ENCODE assay signal across 1 cellular context in the genomic region with DNA sequence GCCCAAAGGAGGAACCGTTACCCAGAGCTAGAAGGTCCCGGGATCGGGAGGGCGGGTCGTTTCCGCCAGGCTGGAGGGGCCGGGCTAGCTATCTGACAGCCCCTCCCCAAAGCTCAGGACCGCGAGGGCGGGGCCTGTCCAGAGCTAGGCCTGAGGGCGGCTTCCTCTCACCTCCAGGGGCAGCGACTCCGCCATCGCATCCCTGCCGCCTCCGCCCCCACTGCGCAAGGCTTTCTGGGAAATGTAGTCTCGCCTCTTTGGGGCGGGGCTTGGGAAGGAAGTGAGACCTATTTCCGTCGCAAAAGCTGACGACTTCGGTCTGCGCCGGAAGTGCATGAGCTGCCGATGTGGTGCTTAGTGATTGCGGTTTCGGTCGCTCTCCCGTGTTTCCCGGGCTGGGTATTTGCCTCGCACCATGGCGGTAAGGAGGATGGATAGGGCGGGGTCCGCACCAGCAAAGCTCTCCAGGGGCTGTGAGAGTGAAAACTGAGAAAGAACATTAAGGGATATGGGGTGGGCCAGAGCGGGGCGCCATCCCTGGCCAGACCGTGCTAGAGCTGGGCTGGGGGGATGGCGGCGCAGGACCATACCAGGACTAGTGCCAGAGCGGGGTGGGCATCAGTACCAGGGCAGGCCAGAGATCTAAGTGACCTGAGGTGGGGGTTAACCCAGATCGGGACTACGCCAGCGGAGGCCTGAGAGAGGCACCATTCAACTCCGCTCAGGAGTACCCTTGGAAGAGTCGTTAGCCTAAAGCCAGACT.
TF ChIP-seq lines count a peak whose summit lies in the region.

A gene (plus strand): TSS at position 327 of the 763 bp plus-strand sequence. CDS start 89 bp downstream, at position 416.

TF ChIP-seq in HepG2, 621 proteins besides CTCF, POLR2A, EP300 and RAD21 (continued from another document and continues in another):
- TF ChIP-seq CCAR2 (optimal IDR thresholded peaks at IDR 0.05; ENCODE audit: low read depth, low read length), result peak; percentile 39
- peak; percentile 100 for TF ChIP-seq CREM (IDR thresholded peaks at IDR 0.05)
- peak; percentile 99 for TF ChIP-seq CREM (CRISPR knock-in tag; IDR thresholded peaks at IDR 0.05)
- TF ChIP-seq, protein P1, sequence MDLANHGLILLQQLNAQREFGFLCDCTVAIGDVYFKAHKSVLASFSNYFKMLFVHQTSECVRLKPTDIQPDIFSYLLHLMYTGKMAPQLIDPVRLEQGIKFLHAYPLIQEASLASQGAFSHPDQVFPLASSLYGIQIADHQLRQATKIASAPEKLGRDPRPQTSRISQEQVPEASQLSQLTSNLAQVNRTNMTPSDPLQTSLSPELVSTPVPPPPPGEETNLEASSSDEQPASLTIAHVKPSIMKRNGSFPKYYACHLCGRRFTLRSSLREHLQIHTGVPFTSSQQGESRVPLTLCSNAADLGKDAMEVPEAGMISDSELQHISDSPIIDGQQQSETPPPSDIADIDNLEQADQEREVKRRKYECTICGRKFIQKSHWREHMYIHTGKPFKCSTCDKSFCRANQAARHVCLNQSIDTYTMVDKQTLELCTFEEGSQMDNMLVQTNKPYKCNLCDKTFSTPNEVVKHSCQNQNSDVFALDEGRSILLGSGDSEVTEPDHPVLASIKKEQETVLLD (CRISPR knock-in tag; IDR thresholded peaks at IDR 0.05; ENCODE audit: low read depth), result peak; percentile 63; the same call in 1 of the 2 replicates
- peak; percentile 78; the same call in 1 of the 2 replicates for TF ChIP-seq ZSCAN29 (CRISPR knock-in tag; conservative IDR thresholded peaks at IDR 0.05)
- TF ChIP-seq ZNF343 (CRISPR knock-in tag; IDR thresholded peaks at IDR 0.05), result no peak; the same call in 1 of the 2 replicates
- peak; percentile 99 for TF ChIP-seq SALL2 (CRISPR knock-in tag; IDR thresholded peaks at IDR 0.05)
- TF ChIP-seq ZFP36L2 (CRISPR knock-in tag; IDR thresholded peaks at IDR 0.05), result 0 out of 2 replicates have a peak, but pooled peaks have one; percentile 14
- TF ChIP-seq, protein P2, sequence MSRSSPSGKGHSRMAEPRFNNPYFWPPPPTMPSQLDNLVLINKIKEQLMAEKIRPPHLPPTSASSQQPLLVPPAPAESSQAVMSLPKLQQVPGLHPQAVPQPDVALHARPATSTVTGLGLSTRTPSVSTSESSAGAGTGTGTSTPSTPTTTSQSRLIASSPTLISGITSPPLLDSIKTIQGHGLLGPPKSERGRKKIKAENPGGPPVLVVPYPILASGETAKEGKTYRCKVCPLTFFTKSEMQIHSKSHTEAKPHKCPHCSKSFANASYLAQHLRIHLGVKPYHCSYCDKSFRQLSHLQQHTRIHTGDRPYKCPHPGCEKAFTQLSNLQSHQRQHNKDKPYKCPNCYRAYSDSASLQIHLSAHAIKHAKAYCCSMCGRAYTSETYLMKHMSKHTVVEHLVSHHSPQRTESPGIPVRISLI (CRISPR knock-in tag; IDR thresholded peaks at IDR 0.05; ENCODE audit: borderline replicate concordance), result peak; percentile 31; the same call in 1 of the 2 replicates
- TF ChIP-seq AKAP8 (CRISPR knock-in tag; IDR thresholded peaks at IDR 0.05), result peak; percentile 64; the same call in 1 of the 2 replicates
- peak; percentile 100 for TF ChIP-seq ELF1 (CRISPR knock-in tag; IDR thresholded peaks at IDR 0.05)
- TF ChIP-seq ERF (CRISPR knock-in tag; IDR thresholded peaks at IDR 0.05), result peak; percentile 99
- TF ChIP-seq SIN3A (IDR thresholded peaks at IDR 0.05; ENCODE audit: borderline replicate concordance, low read depth, low read length), result peak; percentile 97
- TF ChIP-seq SP140L (CRISPR knock-in tag; IDR thresholded peaks at IDR 0.05; ENCODE audit: borderline replicate concordance), result peak; percentile 86; the same call in 1 of the 2 replicates
- TF ChIP-seq MAFF (IDR thresholded peaks at IDR 0.05; ENCODE audit: low read depth, low read length), result peak; percentile 17; the same call in 1 of the 2 replicates
- no peak for TF ChIP-seq ZNF780A (CRISPR knock-in tag; IDR thresholded peaks at IDR 0.05)
- TF ChIP-seq MYNN (CRISPR knock-in tag; IDR thresholded peaks at IDR 0.05; ENCODE audit: low read depth), result no peak
- TF ChIP-seq ZNF124 (CRISPR knock-in tag; IDR thresholded peaks at IDR 0.05), result peak; percentile 89
- no peak for TF ChIP-seq IKZF4 (CRISPR knock-in tag; IDR thresholded peaks at IDR 0.05; ENCODE audit: borderline replicate concordance, low read depth, not compliant biosample characterization)
- no peak for TF ChIP-seq ZNF703 (CRISPR knock-in tag; IDR thresholded peaks at IDR 0.05; ENCODE audit: borderline replicate concordance)
- TF ChIP-seq ZNF33B (CRISPR knock-in tag; IDR thresholded peaks at IDR 0.05), result no peak; the same call in none of the 2 replicates
- TF ChIP-seq YEATS4 (CRISPR knock-in tag; IDR thresholded peaks at IDR 0.05; ENCODE audit: borderline replicate concordance), result peak; percentile 88
- TF ChIP-seq ZSCAN9 (CRISPR knock-in tag; IDR thresholded peaks at IDR 0.05; ENCODE audit: borderline replicate concordance), result peak; percentile 79; the same call in 1 of the 2 replicates
- TF ChIP-seq ZBTB7B (CRISPR knock-in tag; IDR thresholded peaks at IDR 0.05), result peak; percentile 58
- TF ChIP-seq, protein P3, sequence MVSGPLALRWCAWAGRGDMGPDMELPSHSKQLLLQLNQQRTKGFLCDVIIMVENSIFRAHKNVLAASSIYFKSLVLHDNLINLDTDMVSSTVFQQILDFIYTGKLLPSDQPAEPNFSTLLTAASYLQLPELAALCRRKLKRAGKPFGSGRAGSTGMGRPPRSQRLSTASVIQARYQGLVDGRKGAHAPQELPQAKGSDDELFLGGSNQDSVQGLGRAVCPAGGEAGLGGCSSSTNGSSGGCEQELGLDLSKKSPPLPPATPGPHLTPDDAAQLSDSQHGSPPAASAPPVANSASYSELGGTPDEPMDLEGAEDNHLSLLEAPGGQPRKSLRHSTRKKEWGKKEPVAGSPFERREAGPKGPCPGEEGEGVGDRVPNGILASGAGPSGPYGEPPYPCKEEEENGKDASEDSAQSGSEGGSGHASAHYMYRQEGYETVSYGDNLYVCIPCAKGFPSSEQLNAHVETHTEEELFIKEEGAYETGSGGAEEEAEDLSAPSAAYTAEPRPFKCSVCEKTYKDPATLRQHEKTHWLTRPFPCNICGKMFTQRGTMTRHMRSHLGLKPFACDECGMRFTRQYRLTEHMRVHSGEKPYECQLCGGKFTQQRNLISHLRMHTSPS (CRISPR knock-in tag; IDR thresholded peaks at IDR 0.05; ENCODE audit: low read depth), result peak; percentile 69; the same call in 1 of the 2 replicates
- TF ChIP-seq, protein P4, sequence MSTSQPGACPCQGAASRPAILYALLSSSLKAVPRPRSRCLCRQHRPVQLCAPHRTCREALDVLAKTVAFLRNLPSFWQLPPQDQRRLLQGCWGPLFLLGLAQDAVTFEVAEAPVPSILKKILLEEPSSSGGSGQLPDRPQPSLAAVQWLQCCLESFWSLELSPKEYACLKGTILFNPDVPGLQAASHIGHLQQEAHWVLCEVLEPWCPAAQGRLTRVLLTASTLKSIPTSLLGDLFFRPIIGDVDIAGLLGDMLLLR (CRISPR knock-in tag; IDR thresholded peaks at IDR 0.05), result peak; percentile 91
- TF ChIP-seq KLF16 (CRISPR knock-in tag; IDR thresholded peaks at IDR 0.05), result peak in 1 of 2 experiments; percentile 99; a peak in 2 of 4 replicates
- TF ChIP-seq NR2F2 (IDR thresholded peaks at IDR 0.05; ENCODE audit: borderline replicate concordance, low read depth), result no peak; the same call in 1 of the 2 replicates
- peak; percentile 90 for TF ChIP-seq ETV6 (CRISPR knock-in tag; conservative IDR thresholded peaks at IDR 0.05)
- peak; percentile 77; the same call in 1 of the 2 replicates for TF ChIP-seq TP53 (CRISPR knock-in tag; conservative IDR thresholded peaks at IDR 0.05)
- TF ChIP-seq TCF7L2 (IDR thresholded peaks at IDR 0.05; ENCODE audit: low read depth, low read length), result no peak
- TF ChIP-seq, protein P5, sequence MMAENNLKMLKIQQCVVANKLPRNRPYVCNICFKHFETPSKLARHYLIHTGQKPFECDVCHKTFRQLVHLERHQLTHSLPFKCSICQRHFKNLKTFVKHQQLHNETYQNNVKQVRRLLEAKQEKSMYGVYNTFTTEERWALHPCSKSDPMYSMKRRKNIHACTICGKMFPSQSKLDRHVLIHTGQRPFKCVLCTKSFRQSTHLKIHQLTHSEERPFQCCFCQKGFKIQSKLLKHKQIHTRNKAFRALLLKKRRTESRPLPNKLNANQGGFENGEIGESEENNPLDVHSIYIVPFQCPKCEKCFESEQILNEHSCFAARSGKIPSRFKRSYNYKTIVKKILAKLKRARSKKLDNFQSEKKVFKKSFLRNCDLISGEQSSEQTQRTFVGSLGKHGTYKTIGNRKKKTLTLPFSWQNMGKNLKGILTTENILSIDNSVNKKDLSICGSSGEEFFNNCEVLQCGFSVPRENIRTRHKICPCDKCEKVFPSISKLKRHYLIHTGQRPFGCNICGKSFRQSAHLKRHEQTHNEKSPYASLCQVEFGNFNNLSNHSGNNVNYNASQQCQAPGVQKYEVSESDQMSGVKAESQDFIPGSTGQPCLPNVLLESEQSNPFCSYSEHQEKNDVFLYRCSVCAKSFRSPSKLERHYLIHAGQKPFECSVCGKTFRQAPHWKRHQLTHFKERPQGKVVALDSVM (CRISPR knock-in tag; IDR thresholded peaks at IDR 0.05), result no peak
- peak; percentile 52; the same call in 1 of the 2 replicates for TF ChIP-seq ZNF564 (CRISPR knock-in tag; IDR thresholded peaks at IDR 0.05)
- TF ChIP-seq, protein P6, sequence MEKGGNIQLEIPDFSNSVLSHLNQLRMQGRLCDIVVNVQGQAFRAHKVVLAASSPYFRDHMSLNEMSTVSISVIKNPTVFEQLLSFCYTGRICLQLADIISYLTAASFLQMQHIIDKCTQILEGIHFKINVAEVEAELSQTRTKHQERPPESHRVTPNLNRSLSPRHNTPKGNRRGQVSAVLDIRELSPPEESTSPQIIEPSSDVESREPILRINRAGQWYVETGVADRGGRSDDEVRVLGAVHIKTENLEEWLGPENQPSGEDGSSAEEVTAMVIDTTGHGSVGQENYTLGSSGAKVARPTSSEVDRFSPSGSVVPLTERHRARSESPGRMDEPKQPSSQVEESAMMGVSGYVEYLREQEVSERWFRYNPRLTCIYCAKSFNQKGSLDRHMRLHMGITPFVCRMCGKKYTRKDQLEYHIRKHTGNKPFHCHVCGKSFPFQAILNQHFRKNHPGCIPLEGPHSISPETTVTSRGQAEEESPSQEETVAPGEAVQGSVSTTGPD (CRISPR knock-in tag; IDR thresholded peaks at IDR 0.05), result peak; percentile 99
- no peak for TF ChIP-seq HNRNPUL1 (IDR thresholded peaks at IDR 0.05; ENCODE audit: low read depth, low read length)
- TF ChIP-seq, protein P7, sequence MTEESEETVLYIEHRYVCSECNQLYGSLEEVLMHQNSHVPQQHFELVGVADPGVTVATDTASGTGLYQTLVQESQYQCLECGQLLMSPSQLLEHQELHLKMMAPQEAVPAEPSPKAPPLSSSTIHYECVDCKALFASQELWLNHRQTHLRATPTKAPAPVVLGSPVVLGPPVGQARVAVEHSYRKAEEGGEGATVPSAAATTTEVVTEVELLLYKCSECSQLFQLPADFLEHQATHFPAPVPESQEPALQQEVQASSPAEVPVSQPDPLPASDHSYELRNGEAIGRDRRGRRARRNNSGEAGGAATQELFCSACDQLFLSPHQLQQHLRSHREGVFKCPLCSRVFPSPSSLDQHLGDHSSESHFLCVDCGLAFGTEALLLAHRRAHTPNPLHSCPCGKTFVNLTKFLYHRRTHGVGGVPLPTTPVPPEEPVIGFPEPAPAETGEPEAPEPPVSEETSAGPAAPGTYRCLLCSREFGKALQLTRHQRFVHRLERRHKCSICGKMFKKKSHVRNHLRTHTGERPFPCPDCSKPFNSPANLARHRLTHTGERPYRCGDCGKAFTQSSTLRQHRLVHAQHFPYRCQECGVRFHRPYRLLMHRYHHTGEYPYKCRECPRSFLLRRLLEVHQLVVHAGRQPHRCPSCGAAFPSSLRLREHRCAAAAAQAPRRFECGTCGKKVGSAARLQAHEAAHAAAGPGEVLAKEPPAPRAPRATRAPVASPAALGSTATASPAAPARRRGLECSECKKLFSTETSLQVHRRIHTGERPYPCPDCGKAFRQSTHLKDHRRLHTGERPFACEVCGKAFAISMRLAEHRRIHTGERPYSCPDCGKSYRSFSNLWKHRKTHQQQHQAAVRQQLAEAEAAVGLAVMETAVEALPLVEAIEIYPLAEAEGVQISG (CRISPR knock-in tag; IDR thresholded peaks at IDR 0.05), result peak; percentile 98
- 0 out of 2 replicates have a peak, but pooled peaks have one; percentile 12 for TF ChIP-seq NR2F6 (IDR thresholded peaks at IDR 0.05)
- peak; percentile 69 for TF ChIP-seq NR2F6 (CRISPR knock-in tag; IDR thresholded peaks at IDR 0.05)
- TF ChIP-seq, protein P8, sequence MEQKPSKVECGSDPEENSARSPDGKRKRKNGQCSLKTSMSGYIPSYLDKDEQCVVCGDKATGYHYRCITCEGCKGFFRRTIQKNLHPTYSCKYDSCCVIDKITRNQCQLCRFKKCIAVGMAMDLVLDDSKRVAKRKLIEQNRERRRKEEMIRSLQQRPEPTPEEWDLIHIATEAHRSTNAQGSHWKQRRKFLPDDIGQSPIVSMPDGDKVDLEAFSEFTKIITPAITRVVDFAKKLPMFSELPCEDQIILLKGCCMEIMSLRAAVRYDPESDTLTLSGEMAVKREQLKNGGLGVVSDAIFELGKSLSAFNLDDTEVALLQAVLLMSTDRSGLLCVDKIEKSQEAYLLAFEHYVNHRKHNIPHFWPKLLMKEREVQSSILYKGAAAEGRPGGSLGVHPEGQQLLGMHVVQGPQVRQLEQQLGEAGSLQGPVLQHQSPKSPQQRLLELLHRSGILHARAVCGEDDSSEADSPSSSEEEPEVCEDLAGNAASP (CRISPR knock-in tag; IDR thresholded peaks at IDR 0.05; ENCODE audit: borderline replicate concordance), result peak; percentile 90
- peak; percentile 89; the same call in 1 of the 2 replicates for TF ChIP-seq ZKSCAN1 (IDR thresholded peaks at IDR 0.05; ENCODE audit: low read length)
- TF ChIP-seq PHF5A (CRISPR knock-in tag; IDR thresholded peaks at IDR 0.05; ENCODE audit: low read depth, unreplicated experiment), result peak; percentile 94
- no peak for TF ChIP-seq ZNF326 (CRISPR knock-in tag; IDR thresholded peaks at IDR 0.05; ENCODE audit: borderline replicate concordance)
- 0 out of 2 replicates have a peak, but pooled peaks have one; percentile 55 for TF ChIP-seq ZBTB42 (CRISPR knock-in tag; IDR thresholded peaks at IDR 0.05)
- TF ChIP-seq RARG (CRISPR knock-in tag; IDR thresholded peaks at IDR 0.05; ENCODE audit: low read depth), result no peak
- TF ChIP-seq, protein P9, sequence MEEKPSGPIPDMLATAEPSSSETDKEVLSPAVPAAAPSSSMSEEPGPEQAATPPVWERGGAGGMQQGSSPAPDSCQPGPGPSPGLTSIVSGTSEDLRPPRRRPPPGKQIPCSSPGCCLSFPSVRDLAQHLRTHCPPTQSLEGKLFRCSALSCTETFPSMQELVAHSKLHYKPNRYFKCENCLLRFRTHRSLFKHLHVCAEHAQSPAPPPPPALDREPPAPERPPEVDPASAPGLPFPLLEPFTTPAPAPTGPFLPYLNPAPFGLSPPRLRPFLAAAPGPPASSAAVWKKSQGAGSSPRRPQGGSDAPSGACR (CRISPR knock-in tag; IDR thresholded peaks at IDR 0.05), result peak; percentile 37; the same call in 1 of the 2 replicates
- no peak for TF ChIP-seq ZNF446 (CRISPR knock-in tag; IDR thresholded peaks at IDR 0.05)
- TF ChIP-seq ZNF549 (CRISPR knock-in tag; IDR thresholded peaks at IDR 0.05), result peak; percentile 74; the same call in 1 of the 2 replicates
- peak; percentile 37 for TF ChIP-seq TAF15 (IDR thresholded peaks at IDR 0.05; ENCODE audit: low read depth, low read length, poor library complexity, severe bottlenecking)
